Comparison of ENCODE assay signal across 15 cellular contexts in genomic region chr12:76952995-76953394, GRCh38.
A peak's percentile ranks its signal among the peaks of the same experiment; 100 is the strongest.
DNase-seq lines count a peak whose midpoint lies in the region; ATAC-seq, FAIRE-seq and TF ChIP-seq lines count a peak whose summit lies in the region.
"Had no signal": no experiment of that assay in that cellular context is flagged by ENCODE, and none has a peak within 500 bp of the region (broad histone marks: within the 10 kb centered on the region; RNA-seq: fewer than 3 reads in every experiment).

No MANE protein-coding gene starts in this region.

- intact Hi-C loops in natural killer cell (cut with micrococcal nuclease), result no loop called here
- intact Hi-C loops in posterior cingulate gyrus (cut with DNase I), result no loop called here

- peaks cover 2% of the 10 kb centered on the region for H3K27me3 Mint-ChIP-seq in osteocyte (ENCODE audit: unreplicated experiment)
- H3K27me3 Mint-ChIP-seq in natural killer cell (ENCODE audit: low read depth in 2 of 2), result peaks cover 7 to 11% of the 10 kb centered on the region in 2 donors
- H3K27me3 Mint-ChIP-seq in mesothelial cell of epicardium (ENCODE audit: low read depth), result no peaks in the 10 kb centered on the region

- H3K4me1 Mint-ChIP-seq in osteocyte (ENCODE audit: unreplicated experiment) (peaks cover 10% of the 10 kb centered on the region), natural killer cell (no peaks in the 10 kb centered on the region), mesothelial cell of epicardium (peaks cover 32% of the 10 kb centered on the region)

- H3K36me3 Mint-ChIP-seq in osteocyte (ENCODE audit: unreplicated experiment) (no peaks in the 10 kb centered on the region), natural killer cell (no peaks in the 10 kb centered on the region), mesothelial cell of epicardium (no peaks in the 10 kb centered on the region)

- H3K9me3 Mint-ChIP-seq in osteocyte (ENCODE audit: unreplicated experiment) (no peaks in the 10 kb centered on the region), natural killer cell (no peaks in the 10 kb centered on the region), mesothelial cell of epicardium (no peaks in the 10 kb centered on the region)
- H3K9me3 Mint-ChIP-seq: activated T-cell treated with anti-CD3 and anti-CD28 coated beads, Interleukin-2, amount 50 U/mL, for 4 hours had no signal

- TF ChIP-seq CTCF in LNCAP (IDR thresholded peaks at IDR 0.05) (peak; percentile 67), bronchial epithelial cell (IDR thresholded peaks at IDR 0.05; ENCODE audit: insufficient read depth, low read length, severe bottlenecking) (peak; percentile 19), osteocyte (IDR thresholded peaks at IDR 0.05) (peak; percentile 13), natural killer cell (IDR thresholded peaks at IDR 0.05) (no peak), mesothelial cell of epicardium (IDR thresholded peaks at IDR 0.05; ENCODE audit: unreplicated experiment) (no peak)

- no peak overlapping the region for H3K4me3 ChIP-seq in bronchial epithelial cell (ENCODE audit: low read depth, low read length)
- H3K4me3 ChIP-seq: A549, adrenal gland had no signal

- no peak overlapping the region for H3K4me3 Mint-ChIP-seq in osteocyte (ENCODE audit: unreplicated experiment)
- no peak overlapping the region for H3K4me3 Mint-ChIP-seq in natural killer cell
- no peak overlapping the region for H3K4me3 Mint-ChIP-seq in mesothelial cell of epicardium
- H3K4me3 Mint-ChIP-seq: activated T-cell treated with anti-CD3 and anti-CD28 coated beads, Interleukin-2, amount 50 U/mL, for 4 hours had no signal

- DNase-seq in NCI-H2107 treated with DMSO at 0.1 percent for 48 hours (lab: John Stamatoyannopoulos, UW; ENCODE audit: unreplicated experiment), result peak; percentile 6
- no peak for DNase-seq in NCI-H2107 (lab: John Stamatoyannopoulos, UW)
- DNase-seq in bronchial epithelial cell (ENCODE audit: low read depth), result peak; percentile 80
- DNase-seq in osteocyte (ENCODE audit: extremely low spot score, unreplicated experiment), result no peak
- no peak for DNase-seq in natural killer cell
- DNase-seq in mesothelial cell of epicardium (ENCODE audit: low spot score in 2 of 2, unreplicated experiment in 2 of 2), result no peak
- DNase-seq in posterior cingulate gyrus, result no peak
- DNase-seq: activated CD4-positive, alpha-beta T cell treated with anti-CD3 and anti-CD28 coated beads for 48 hours; activated T-cell treated with anti-CD3 and anti-CD28 coated beads, Interleukin-2, amount 50 U/mL, for 4 hours; adrenal gland; NCI-H187 treated with DMSO at 0.1 percent for 48 hours; nucleus accumbens had no signal

- ATAC-seq in natural killer cell, result no peak
- ATAC-seq: A549; activated T-cell treated with anti-CD3 and anti-CD28 coated beads, Interleukin-2, amount 50 U/mL, for 4 hours had no signal

- FAIRE-seq in bronchial epithelial cell (lab: Jason Lieb, UNC), result peak; percentile 32
- FAIRE-seq: A549, colon had no signal

- no peak overlapping the region for H3K27ac Mint-ChIP-seq in osteocyte (ENCODE audit: unreplicated experiment)
- no peak overlapping the region for H3K27ac Mint-ChIP-seq in natural killer cell
- H3K27ac Mint-ChIP-seq in mesothelial cell of epicardium, result no peak overlapping the region

- H3K36me3 ChIP-seq in bronchial epithelial cell (ENCODE audit: control insufficient read depth, insufficient read depth, low read length), result no peaks in the 10 kb centered on the region
- H3K36me3 ChIP-seq: adrenal gland had no signal

- no peaks in the 10 kb centered on the region for H3K27me3 ChIP-seq in bronchial epithelial cell (ENCODE audit: control insufficient read depth, insufficient read depth, low read length)
- H3K27me3 ChIP-seq: adrenal gland had no signal

Comparison
In these comparisons a context has a peak if more than half of its experiments do, and no peak if none do; other contexts are left out.
1. DNase-seq: peak in NCI-H2107 treated with DMSO at 0.1 percent for 48 hours (single experiment) and bronchial epithelial cell (single experiment); none in NCI-H2107 (single experiment), osteocyte (single experiment), natural killer cell (single experiment), mesothelial cell of epicardium (0 of 2) and posterior cingulate gyrus (0 of 10).
2. CTCF ChIP-seq: peak in LNCAP (single experiment), bronchial epithelial cell (single experiment) and osteocyte (single experiment); none in natural killer cell (single experiment) and mesothelial cell of epicardium (single experiment).